Comparison of ENCODE assay signal across 19 cellular contexts in genomic region chr16:2476741-2477140, GRCh38. TPM values are rescaled to one million over a fixed set of nuclear protein-coding genes. Genes with fewer than 3 reads are reported as not detected.
DNase-seq lines count a peak whose midpoint lies in the region; ATAC-seq and TF ChIP-seq lines count a peak whose summit lies in the region.
"Had no signal": no experiment of that assay in that cellular context is flagged by ENCODE, and none has a peak within 500 bp of the region (broad histone marks: within the 10 kb centered on the region; RNA-seq: fewer than 3 reads in every experiment).

No MANE protein-coding gene starts in this region.

- CTCF ChIA-PET in CD4-positive, alpha-beta memory T cell (lab: Charles Lee; ENCODE audit: partially characterized antibody), result no interaction called here

- H3K27ac ChIP-seq in CD4-positive, alpha-beta memory T cell (ENCODE audit: low read depth, low read length), result no peak overlapping the region
- H3K27ac ChIP-seq in body of pancreas, result peak overlapping the region; percentile 62 to 91 (median 88)
- H3K27ac ChIP-seq: coronary artery, esophagus squamous epithelium, Peyer's patch had no signal

- no peak for DNase-seq in CD4-positive, alpha-beta memory T cell
- DNase-seq in body of pancreas (peak; percentile 51 to 74 (median 66)), natural killer cell (no peak), iPS-NIHi7 (ENCODE audit: extremely low spot score) (no peak), DMS 273 (lab: John Stamatoyannopoulos, UW; ENCODE audit: unreplicated experiment) (no peak)
- DNase-seq: activated CD4-positive, alpha-beta T cell treated with anti-CD3 and anti-CD28 coated beads, Interleukin-2, amount 50 U/mL, for 48 hours; amygdala; esophagus squamous epithelium; Kasumi-1; left ventricle myocardium superior; NCI-H187 treated with DMSO at 0.1 percent for 48 hours; NCI-H526; Peyer's patch; small intestine; SW 1271 had no signal

- H3K4me1 Mint-ChIP-seq in CD4-positive, alpha-beta memory T cell, result peaks cover 6 to 26% (median 13%) of the 10 kb centered on the region in 4 donors
- H3K4me1 Mint-ChIP-seq in IgD-negative memory B cell (peaks cover 2 to 8% (median 6%) of the 10 kb centered on the region in 3 donors), natural killer cell (peaks cover 12 to 17% of the 10 kb centered on the region in 2 donors)

- peak overlapping the region in 2 of 7 donors; percentile 12 to 42 for H3K27ac Mint-ChIP-seq in CD4-positive, alpha-beta memory T cell
- peak overlapping the region; percentile 67 to 80 (median 75) for H3K27ac Mint-ChIP-seq in IgD-negative memory B cell
- no peak overlapping the region for H3K27ac Mint-ChIP-seq in natural killer cell

- ATAC-seq in body of pancreas (peak; percentile 18), natural killer cell (no peak), HG02884 (IDR thresholded peaks at IDR 0.05; ENCODE audit: unreplicated experiment) (no peak), HG03108 (IDR thresholded peaks at IDR 0.05; ENCODE audit: unreplicated experiment) (no peak)
- ATAC-seq: left ventricle myocardium superior had no signal

- H3K36me3 Mint-ChIP-seq in CD4-positive, alpha-beta memory T cell, result no peaks in the 10 kb centered on the region
- H3K36me3 Mint-ChIP-seq in IgD-negative memory B cell (no peaks in the 10 kb centered on the region), natural killer cell (no peaks in the 10 kb centered on the region)

- peaks cover 0 to 2% (median 0%) of the 10 kb centered on the region in 8 donors for H3K9me3 Mint-ChIP-seq in CD4-positive, alpha-beta memory T cell
- H3K9me3 Mint-ChIP-seq in IgD-negative memory B cell (no peaks in the 10 kb centered on the region), natural killer cell (no peaks in the 10 kb centered on the region)

- WGBS in body of pancreas, 2 donors, result 15 to 16% methylated on average over 2 to 3 of the region's 3 CpGs

- peaks cover 2 to 4% of the 10 kb centered on the region in 2 donors for H3K27me3 Mint-ChIP-seq in CD4-positive, alpha-beta memory T cell
- H3K27me3 Mint-ChIP-seq in IgD-negative memory B cell, result peaks cover 10% of the 10 kb centered on the region
- peaks cover 0 to 7% of the 10 kb centered on the region in 2 donors for H3K27me3 Mint-ChIP-seq in natural killer cell (ENCODE audit: low read depth in 2 of 2)

- no peak for TF ChIP-seq POLR2A in body of pancreas (IDR thresholded peaks at IDR 0.05)

- H3K4me3 Mint-ChIP-seq in CD4-positive, alpha-beta memory T cell, result peak overlapping the region; percentile 55 to 79 (median 72)
- peak overlapping the region in 3 of 4 donors; percentile 34 to 85 (median 84) for H3K4me3 Mint-ChIP-seq in IgD-negative memory B cell
- peak overlapping the region; percentile 67 for H3K4me3 Mint-ChIP-seq in natural killer cell

- TF ChIP-seq CTCF in body of pancreas (IDR thresholded peaks at IDR 0.05) (no peak), natural killer cell (IDR thresholded peaks at IDR 0.05) (no peak)

- no peaks in the 10 kb centered on the region for H3K9me3 ChIP-seq in CD4-positive, alpha-beta memory T cell (ENCODE audit: control insufficient read depth in 1 of 2, low read length in 2 of 2)
- no peaks in the 10 kb centered on the region for H3K9me3 ChIP-seq in body of pancreas
- H3K9me3 ChIP-seq: esophagus squamous epithelium, Peyer's patch had no signal

- intact Hi-C loops in CD4-positive, alpha-beta memory T cell (cut with micrococcal nuclease), result no loop called here
- intact Hi-C loops in body of pancreas (cut with DNase I), result no loop called here
- intact Hi-C loops in natural killer cell (cut with micrococcal nuclease), result no loop called here

- POLR2A ChIA-PET in CD4-positive, alpha-beta memory T cell (lab: Charles Lee; ENCODE audit: partially characterized antibody), result no interaction called here

- no peak overlapping the region for H3K4me3 ChIP-seq in CD4-positive, alpha-beta memory T cell (ENCODE audit: low read length in 2 of 2)
- no peak overlapping the region for H3K4me3 ChIP-seq in body of pancreas
- H3K4me3 ChIP-seq: coronary artery, esophagus squamous epithelium, Peyer's patch had no signal

- peaks cover 27% of the 10 kb centered on the region for H3K4me1 ChIP-seq in CD4-positive, alpha-beta memory T cell (ENCODE audit: insufficient read depth, low read length)
- H3K4me1 ChIP-seq in body of pancreas, result peaks cover 73% of the 10 kb centered on the region

- H3K36me3 ChIP-seq in CD4-positive, alpha-beta memory T cell (ENCODE audit: insufficient read depth, low read length), result no peaks in the 10 kb centered on the region
- no peaks in the 10 kb centered on the region for H3K36me3 ChIP-seq in body of pancreas (replicated peaks in 1 of 2; ENCODE audit: insufficient read depth in 1 of 2, low read depth in 2 of 2)
- H3K36me3 ChIP-seq: esophagus squamous epithelium, Peyer's patch had no signal

- peaks cover 10% of the 10 kb centered on the region for H3K27me3 ChIP-seq in CD4-positive, alpha-beta memory T cell (ENCODE audit: insufficient read depth, low read length)
- no peaks in the 10 kb centered on the region for H3K27me3 ChIP-seq in body of pancreas

RNA-seq across cellular contexts. Expression of gene TBC1D24, which starts 1.8 kb away (rescaled TPM):
- 10 to 100 TPM in 1 of 2 experiments, 1 to 10 TPM in 1; 9.6 to 13.7 TPM for total RNA-seq in CD4-positive, alpha-beta memory T cell
- 1 to 10 TPM; 1.3 to 1.8 TPM for polyA plus RNA-seq in CD4-positive, alpha-beta memory T cell
- 3.3 TPM for polyA plus RNA-seq in IgD-negative memory B cell
- total RNA-seq in body of pancreas (10 to 100 TPM; 18.7 to 30.0 TPM), natural killer cell (10 to 100 TPM in 2 of 3 donors, 1 to 10 TPM in 1; 7.2 to 13.0 (median 10.9) TPM)

RNA-seq across cellular contexts. Expression of gene NTN3, which starts 5.6 kb away (rescaled TPM):
- total RNA-seq in CD4-positive, alpha-beta memory T cell, result not detected
- not detected for polyA plus RNA-seq in CD4-positive, alpha-beta memory T cell
- not detected for polyA plus RNA-seq in IgD-negative memory B cell
- total RNA-seq in body of pancreas (not detected), natural killer cell (not detected)
- total RNA-seq: Peyer's patch had no signal

RNA-seq across cellular contexts. Expression of gene TEDC2, which starts 16.8 kb away (rescaled TPM):
- total RNA-seq in CD4-positive, alpha-beta memory T cell, result under 1 TPM; 0.44 to 0.55 TPM
- under 1 TPM in 1 of 2 donors, not detected in 1; 0.44 TPM for polyA plus RNA-seq in CD4-positive, alpha-beta memory T cell
- polyA plus RNA-seq in IgD-negative memory B cell, result 1.0 TPM
- total RNA-seq in body of pancreas (not detected), natural killer cell (1 to 10 TPM in 1 of 3 donors, under 1 TPM in 2; 0.47 to 2.2 (median 0.55) TPM)

RNA-seq across cellular contexts. Expression of gene ATP6V0C, which starts 37.0 kb away (rescaled TPM):
- total RNA-seq in CD4-positive, alpha-beta memory T cell, result 100 to 1,000 TPM; 125 to 129 TPM
- polyA plus RNA-seq in CD4-positive, alpha-beta memory T cell, result 10 to 100 TPM; 57.5 to 81.6 TPM
- polyA plus RNA-seq in IgD-negative memory B cell, result 105 TPM
- 10 to 100 TPM; 33.5 to 38.9 TPM for total RNA-seq in body of pancreas
- total RNA-seq in natural killer cell, result 100 to 1,000 TPM; 183 to 242 (median 217) TPM

RNA-seq across cellular contexts. Expression of gene AMDHD2, which starts 43.4 kb away (rescaled TPM):
- 100 to 1,000 TPM; 114 to 121 TPM for total RNA-seq in CD4-positive, alpha-beta memory T cell
- 10 to 100 TPM; 17.0 to 22.3 TPM for polyA plus RNA-seq in CD4-positive, alpha-beta memory T cell
- polyA plus RNA-seq in IgD-negative memory B cell, result 22.2 TPM
- total RNA-seq in body of pancreas, result 10 to 100 TPM; 13.7 to 33.6 TPM
- 100 to 1,000 TPM; 129 to 162 (median 144) TPM for total RNA-seq in natural killer cell

Comparison
In these comparisons a context has a peak if more than half of its experiments do, and no peak if none do; other contexts are left out.
1. DNase-seq: peak in body of pancreas (4 of 4); none in CD4-positive, alpha-beta memory T cell (0 of 5), natural killer cell (single experiment), iPS-NIHi7 (single experiment) and DMS 273 (single experiment).
2. H3K27ac Mint-ChIP-seq: peak in IgD-negative memory B cell (3 of 3); none in natural killer cell (0 of 2).
3. Peak in every context shown above with its lines, with median percentiles within 50 percentile points of each other: H3K4me3 Mint-ChIP-seq.